In the genomic region with DNA sequence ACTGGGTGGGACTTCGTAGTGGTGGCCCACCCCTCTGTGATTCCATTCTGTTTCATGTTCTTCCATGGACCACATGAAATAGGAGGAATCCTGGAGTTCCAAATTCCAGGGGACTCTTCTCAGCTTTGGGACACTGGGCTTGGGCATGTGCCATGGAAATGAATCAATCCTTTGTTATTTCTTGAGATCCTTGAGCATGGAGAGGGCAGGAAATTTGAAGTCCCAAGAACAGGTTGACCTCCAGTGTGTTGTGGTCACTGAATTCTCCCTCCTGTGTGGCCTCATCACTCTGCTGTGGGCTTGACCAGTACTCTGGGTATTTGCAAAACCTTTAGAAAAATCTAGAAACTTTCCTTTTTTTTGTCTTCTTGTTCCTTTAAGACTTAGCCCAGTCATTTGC, we compare ENCODE assay signal across 1 cellular context.
TF ChIP-seq lines count a peak whose summit lies in the region.

No MANE protein-coding gene starts in this region.

TF ChIP-seq in H1, 55 proteins besides CTCF, POLR2A, EP300 and RAD21:
- TF ChIP-seq HDAC6 (IDR thresholded peaks at IDR 0.05; ENCODE audit: low read depth, low read length): no peak
- no peak for TF ChIP-seq SIN3A (conservative IDR thresholded peaks at IDR 0.05 in 1 of 2, IDR thresholded peaks at IDR 0.05 in 1 of 2; ENCODE audit: low read depth in 1 of 2, low read length in 2 of 2)
- TF ChIP-seq RFX5 (IDR thresholded peaks at IDR 0.05; ENCODE audit: borderline replicate concordance, low read depth, low read length): no peak
- TF ChIP-seq ZNF274 (IDR thresholded peaks at IDR 0.05; ENCODE audit: borderline replicate concordance, extremely low read depth, low read length): no peak
- TF ChIP-seq, protein P1, sequence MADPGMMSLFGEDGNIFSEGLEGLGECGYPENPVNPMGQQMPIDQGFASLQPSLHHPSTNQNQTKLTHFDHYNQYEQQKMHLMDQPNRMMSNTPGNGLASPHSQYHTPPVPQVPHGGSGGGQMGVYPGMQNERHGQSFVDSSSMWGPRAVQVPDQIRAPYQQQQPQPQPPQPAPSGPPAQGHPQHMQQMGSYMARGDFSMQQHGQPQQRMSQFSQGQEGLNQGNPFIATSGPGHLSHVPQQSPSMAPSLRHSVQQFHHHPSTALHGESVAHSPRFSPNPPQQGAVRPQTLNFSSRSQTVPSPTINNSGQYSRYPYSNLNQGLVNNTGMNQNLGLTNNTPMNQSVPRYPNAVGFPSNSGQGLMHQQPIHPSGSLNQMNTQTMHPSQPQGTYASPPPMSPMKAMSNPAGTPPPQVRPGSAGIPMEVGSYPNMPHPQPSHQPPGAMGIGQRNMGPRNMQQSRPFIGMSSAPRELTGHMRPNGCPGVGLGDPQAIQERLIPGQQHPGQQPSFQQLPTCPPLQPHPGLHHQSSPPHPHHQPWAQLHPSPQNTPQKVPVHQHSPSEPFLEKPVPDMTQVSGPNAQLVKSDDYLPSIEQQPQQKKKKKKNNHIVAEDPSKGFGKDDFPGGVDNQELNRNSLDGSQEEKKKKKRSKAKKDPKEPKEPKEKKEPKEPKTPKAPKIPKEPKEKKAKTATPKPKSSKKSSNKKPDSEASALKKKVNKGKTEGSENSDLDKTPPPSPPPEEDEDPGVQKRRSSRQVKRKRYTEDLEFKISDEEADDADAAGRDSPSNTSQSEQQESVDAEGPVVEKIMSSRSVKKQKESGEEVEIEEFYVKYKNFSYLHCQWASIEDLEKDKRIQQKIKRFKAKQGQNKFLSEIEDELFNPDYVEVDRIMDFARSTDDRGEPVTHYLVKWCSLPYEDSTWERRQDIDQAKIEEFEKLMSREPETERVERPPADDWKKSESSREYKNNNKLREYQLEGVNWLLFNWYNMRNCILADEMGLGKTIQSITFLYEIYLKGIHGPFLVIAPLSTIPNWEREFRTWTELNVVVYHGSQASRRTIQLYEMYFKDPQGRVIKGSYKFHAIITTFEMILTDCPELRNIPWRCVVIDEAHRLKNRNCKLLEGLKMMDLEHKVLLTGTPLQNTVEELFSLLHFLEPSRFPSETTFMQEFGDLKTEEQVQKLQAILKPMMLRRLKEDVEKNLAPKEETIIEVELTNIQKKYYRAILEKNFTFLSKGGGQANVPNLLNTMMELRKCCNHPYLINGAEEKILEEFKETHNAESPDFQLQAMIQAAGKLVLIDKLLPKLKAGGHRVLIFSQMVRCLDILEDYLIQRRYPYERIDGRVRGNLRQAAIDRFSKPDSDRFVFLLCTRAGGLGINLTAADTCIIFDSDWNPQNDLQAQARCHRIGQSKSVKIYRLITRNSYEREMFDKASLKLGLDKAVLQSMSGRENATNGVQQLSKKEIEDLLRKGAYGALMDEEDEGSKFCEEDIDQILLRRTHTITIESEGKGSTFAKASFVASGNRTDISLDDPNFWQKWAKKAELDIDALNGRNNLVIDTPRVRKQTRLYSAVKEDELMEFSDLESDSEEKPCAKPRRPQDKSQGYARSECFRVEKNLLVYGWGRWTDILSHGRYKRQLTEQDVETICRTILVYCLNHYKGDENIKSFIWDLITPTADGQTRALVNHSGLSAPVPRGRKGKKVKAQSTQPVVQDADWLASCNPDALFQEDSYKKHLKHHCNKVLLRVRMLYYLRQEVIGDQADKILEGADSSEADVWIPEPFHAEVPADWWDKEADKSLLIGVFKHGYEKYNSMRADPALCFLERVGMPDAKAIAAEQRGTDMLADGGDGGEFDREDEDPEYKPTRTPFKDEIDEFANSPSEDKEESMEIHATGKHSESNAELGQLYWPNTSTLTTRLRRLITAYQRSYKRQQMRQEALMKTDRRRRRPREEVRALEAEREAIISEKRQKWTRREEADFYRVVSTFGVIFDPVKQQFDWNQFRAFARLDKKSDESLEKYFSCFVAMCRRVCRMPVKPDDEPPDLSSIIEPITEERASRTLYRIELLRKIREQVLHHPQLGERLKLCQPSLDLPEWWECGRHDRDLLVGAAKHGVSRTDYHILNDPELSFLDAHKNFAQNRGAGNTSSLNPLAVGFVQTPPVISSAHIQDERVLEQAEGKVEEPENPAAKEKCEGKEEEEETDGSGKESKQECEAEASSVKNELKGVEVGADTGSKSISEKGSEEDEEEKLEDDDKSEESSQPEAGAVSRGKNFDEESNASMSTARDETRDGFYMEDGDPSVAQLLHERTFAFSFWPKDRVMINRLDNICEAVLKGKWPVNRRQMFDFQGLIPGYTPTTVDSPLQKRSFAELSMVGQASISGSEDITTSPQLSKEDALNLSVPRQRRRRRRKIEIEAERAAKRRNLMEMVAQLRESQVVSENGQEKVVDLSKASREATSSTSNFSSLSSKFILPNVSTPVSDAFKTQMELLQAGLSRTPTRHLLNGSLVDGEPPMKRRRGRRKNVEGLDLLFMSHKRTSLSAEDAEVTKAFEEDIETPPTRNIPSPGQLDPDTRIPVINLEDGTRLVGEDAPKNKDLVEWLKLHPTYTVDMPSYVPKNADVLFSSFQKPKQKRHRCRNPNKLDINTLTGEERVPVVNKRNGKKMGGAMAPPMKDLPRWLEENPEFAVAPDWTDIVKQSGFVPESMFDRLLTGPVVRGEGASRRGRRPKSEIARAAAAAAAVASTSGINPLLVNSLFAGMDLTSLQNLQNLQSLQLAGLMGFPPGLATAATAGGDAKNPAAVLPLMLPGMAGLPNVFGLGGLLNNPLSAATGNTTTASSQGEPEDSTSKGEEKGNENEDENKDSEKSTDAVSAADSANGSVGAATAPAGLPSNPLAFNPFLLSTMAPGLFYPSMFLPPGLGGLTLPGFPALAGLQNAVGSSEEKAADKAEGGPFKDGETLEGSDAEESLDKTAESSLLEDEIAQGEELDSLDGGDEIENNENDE (IDR thresholded peaks at IDR 0.05; ENCODE audit: insufficient replicate concordance, low read length): no peak
- TF ChIP-seq, protein P2, sequence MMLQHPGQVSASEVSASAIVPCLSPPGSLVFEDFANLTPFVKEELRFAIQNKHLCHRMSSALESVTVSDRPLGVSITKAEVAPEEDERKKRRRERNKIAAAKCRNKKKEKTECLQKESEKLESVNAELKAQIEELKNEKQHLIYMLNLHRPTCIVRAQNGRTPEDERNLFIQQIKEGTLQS (IDR thresholded peaks at IDR 0.05; ENCODE audit: insufficient read depth, low read depth, low read length): no peak
- TF ChIP-seq RBBP5 (IDR thresholded peaks at IDR 0.05; ENCODE audit: borderline replicate concordance, low read depth, low read length): no peak
- no peak for TF ChIP-seq MAFK (IDR thresholded peaks at IDR 0.05; ENCODE audit: low read depth, low read length)
- TF ChIP-seq GTF2F1 (IDR thresholded peaks at IDR 0.05; ENCODE audit: borderline replicate concordance, low read depth, low read length): no peak
- no peak for TF ChIP-seq EZH2 (IDR thresholded peaks at IDR 0.05; ENCODE audit: low read depth, low read length, severe bottlenecking)
- TF ChIP-seq, protein P3, sequence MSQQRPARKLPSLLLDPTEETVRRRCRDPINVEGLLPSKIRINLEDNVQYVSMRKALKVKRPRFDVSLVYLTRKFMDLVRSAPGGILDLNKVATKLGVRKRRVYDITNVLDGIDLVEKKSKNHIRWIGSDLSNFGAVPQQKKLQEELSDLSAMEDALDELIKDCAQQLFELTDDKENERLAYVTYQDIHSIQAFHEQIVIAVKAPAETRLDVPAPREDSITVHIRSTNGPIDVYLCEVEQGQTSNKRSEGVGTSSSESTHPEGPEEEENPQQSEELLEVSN (IDR thresholded peaks at IDR 0.05): no peak
- no peak for TF ChIP-seq TAF1 (IDR thresholded peaks at IDR 0.05; ENCODE audit: low read depth, low read length)
- no peak for TF ChIP-seq CHD1 (IDR thresholded peaks at IDR 0.05; ENCODE audit: low read depth, low read length)
- TF ChIP-seq YY1 (IDR thresholded peaks at IDR 0.05; ENCODE audit: low read depth, low read length): no peak
- TF ChIP-seq SUZ12 (IDR thresholded peaks at IDR 0.05; ENCODE audit: low read length): no peak
TF ChIP-seq in H1: peak in this region for 0.
